In the genomic region with DNA sequence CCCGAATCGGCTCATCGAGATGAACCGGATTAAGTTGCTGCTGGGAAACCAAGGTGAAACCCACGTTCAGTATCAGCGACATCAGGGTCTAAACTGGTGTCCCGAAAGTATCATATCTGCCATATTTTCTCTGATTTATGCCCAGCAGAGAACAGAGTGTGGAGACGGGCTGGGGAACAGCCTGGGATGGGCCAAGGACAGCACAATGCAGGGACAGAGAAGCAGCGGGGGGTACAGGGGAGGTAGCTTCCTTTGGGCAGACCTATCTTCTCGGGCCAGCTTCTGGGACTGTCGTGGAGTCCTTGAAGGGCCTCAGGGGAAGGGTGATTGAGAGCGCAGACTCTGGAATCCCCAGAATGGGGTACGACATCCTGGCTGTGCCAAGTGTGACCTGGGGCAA, we compare ENCODE assay signal across 1 cellular context.
TF ChIP-seq lines count a peak whose summit lies in the region.

No MANE protein-coding gene starts in this region.

TF ChIP-seq in IMR-90, 13 proteins besides CTCF, POLR2A, EP300 and RAD21:
- TF ChIP-seq NFE2L2 (IDR thresholded peaks at IDR 0.05; ENCODE audit: low read depth, low read length), result no peak
